In the genomic region with DNA sequence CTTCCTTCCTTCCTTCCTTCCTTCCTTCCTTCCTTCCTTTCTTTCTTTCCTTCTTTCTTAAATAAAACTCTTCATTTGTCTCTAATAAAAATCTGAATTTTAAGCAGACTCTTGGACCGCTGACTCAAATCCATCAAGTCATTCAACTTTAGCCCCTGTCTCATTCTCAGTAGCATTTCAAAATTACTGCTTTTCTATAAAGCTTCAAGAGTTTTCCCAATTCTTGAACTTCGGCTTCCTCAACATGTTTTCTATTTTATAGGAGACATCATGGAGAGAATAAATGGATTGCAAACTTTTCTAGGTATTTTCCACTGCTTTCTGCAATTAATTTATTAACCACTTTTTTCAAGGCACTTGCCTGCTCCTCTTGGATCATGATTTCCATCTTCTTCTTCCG, we compare ENCODE assay signal across 34 cellular contexts.
"Had no signal": no experiment of that assay in that cellular context is flagged by ENCODE, and none has a peak within 500 bp of the region (broad histone marks: within the 10 kb centered on the region; RNA-seq: fewer than 3 reads in every experiment).

No MANE protein-coding gene starts in this region.

- H3K27ac ChIP-seq: KMS-11 had no signal

- H3K4me3 ChIP-seq: MG63 had no signal

- H3K27me3 ChIP-seq: MG63 had no signal

- H3K36me3 ChIP-seq: MG63 had no signal

- H3K9me3 ChIP-seq: MG63 had no signal

- H3K9ac ChIP-seq: KMS-11 had no signal

- DNase-seq: Karpas-422, Kasumi-1, MG63, MM.1S, MV-4-11, NCI-H1048, NCI-H1092, NCI-H1092 treated with DMSO at 0.1 percent for 48 hours, NCI-H1105, NCI-H1105 treated with DMSO at 0.1 percent for 48 hours, NCI-H1417, NCI-H1417 treated with DMSO at 0.1 percent for 48 hours, NCI-H1436, NCI-H1436 treated with DMSO at 0.1 percent for 48 hours, NCI-H146, NCI-H1694, NCI-H1694 treated with DMSO at 0.1 percent for 48 hours, NCI-H187, NCI-H187 treated with DMSO at 0.1 percent for 48 hours, NCI-H1930, NCI-H2029, NCI-H2029 treated with DMSO at 0.1 percent for 48 hours, NCI-H2081, NCI-H2081 treated with DMSO at 0.1 percent for 48 hours, NCI-H2107, NCI-H2171, NCI-H2171 treated with DMSO at 0.1 percent for 48 hours, NCI-H2227 treated with DMSO at 0.1 percent for 48 hours, NCI-H226, NCI-H345, NCI-H446, NCI-H446 treated with DMSO at 0.1 percent for 48 hours, NCI-H510A had no signal
